8 cellular contexts compared by ENCODE assay signal in genomic region chr21:40386301-40386911, GRCh38.
DNase-seq lines count a peak whose midpoint lies in the region; ATAC-seq, FAIRE-seq and TF ChIP-seq lines count a peak whose summit lies in the region.

No MANE protein-coding gene starts in this region.

- peak; percentile 27; the same call in 1 of the 2 replicates for TF ChIP-seq CTCF in GM12875 (IDR thresholded peaks at IDR 0.05; ENCODE audit: borderline replicate concordance, insufficient read depth, low read depth, low read length)
- TF ChIP-seq CTCF in PC-3 (conservative IDR thresholded peaks at IDR 0.05; ENCODE audit: low read depth, low read length), result peak; percentile 89

- H3F3A ChIP-seq in PC-3 (ENCODE audit: low read length, unreplicated experiment), result no peaks in the 10 kb centered on the region

- H2AFZ ChIP-seq in PC-3 (ENCODE audit: low read length), result peak overlapping the region; percentile 60

- H3K9me3 Mint-ChIP-seq in activated T-helper 1 cell treated with anti-CD3 and anti-CD28 coated beads, Interleukin-12 subunit alpha, Interleukin-12 subunit beta, Interleukin-2, Interleukin-4 antibody, amounts not matched to agents 30 ng/mL and 10 ng/mL and 1 ng/mL, durations not matched to agents 14 hours and 24 hours and 36 hours, result no peaks in the 10 kb centered on the region

- H3K27ac ChIP-seq in PC-3 (ENCODE audit: low read length), result no peak overlapping the region

- H3K79me2 ChIP-seq in PC-3 (ENCODE audit: low read length), result peaks cover 7% of the 10 kb centered on the region; the same call in 1 of the 2 replicates

- H3K4me3 ChIP-seq in GM12875 (ENCODE audit: low read depth, low read length), result no peak overlapping the region
- no peak overlapping the region for H3K4me3 ChIP-seq in PC-3 (ENCODE audit: low read length)

- H3K27ac Mint-ChIP-seq in activated T-helper 1 cell treated with anti-CD3 and anti-CD28 coated beads, Interleukin-12 subunit alpha, Interleukin-12 subunit beta, Interleukin-2, Interleukin-4 antibody, amounts not matched to agents 30 ng/mL and 10 ng/mL and 1 ng/mL, durations not matched to agents 14 hours and 24 hours and 36 hours, result no peak overlapping the region

- H4K20me1 ChIP-seq in PC-3 (ENCODE audit: low read length), result no peaks in the 10 kb centered on the region

- intact Hi-C loops in PC-3 (cut with micrococcal nuclease), result no loop called here
- intact Hi-C loops in activated T-helper 1 cell treated with anti-CD3 and anti-CD28 coated beads, Interleukin-12 subunit alpha, Interleukin-12 subunit beta, Interleukin-2, Interleukin-4 antibody, amounts not matched to agents 30 ng/mL and 10 ng/mL and 1 ng/mL, durations not matched to agents 14 hours and 24 hours and 36 hours (cut with micrococcal nuclease), result loop anchor here (2.0 to 5.0 kb wide), 2 partner anchors 244 to 519 kb away; partner anchors contain the start of gene PCP4

- POLR2A ChIA-PET in PC-3 (lab: Charles Lee; ENCODE audit: unreplicated experiment), result no interaction called here

- H3K36me3 ChIP-seq in PC-3 (ENCODE audit: low read depth, low read length), result no peaks in the 10 kb centered on the region

- BruUV-seq in PC-3 (replicated peaks; lab: Mats Ljungman, UMichigan), result no TSS peak

- H3K9me3 ChIP-seq in PC-3 (ENCODE audit: low read length), result peaks cover 11% of the 10 kb centered on the region; the same call in 1 of the 2 replicates

- no peaks in the 10 kb centered on the region for H3K36me3 Mint-ChIP-seq in activated T-helper 1 cell treated with anti-CD3 and anti-CD28 coated beads, Interleukin-12 subunit alpha, Interleukin-12 subunit beta, Interleukin-2, Interleukin-4 antibody, amounts not matched to agents 30 ng/mL and 10 ng/mL and 1 ng/mL, durations not matched to agents 14 hours and 24 hours and 36 hours (ENCODE audit: low read depth)

- no peak overlapping the region for H3K4me3 Mint-ChIP-seq in activated T-helper 1 cell treated with anti-CD3 and anti-CD28 coated beads, Interleukin-12 subunit alpha, Interleukin-12 subunit beta, Interleukin-2, Interleukin-4 antibody, amounts not matched to agents 30 ng/mL and 10 ng/mL and 1 ng/mL, durations not matched to agents 14 hours and 24 hours and 36 hours

- H3K9me2 ChIP-seq in PC-3 (replicated peaks; ENCODE audit: low read length), result no peaks in the 10 kb centered on the region

- no peak for FAIRE-seq in urothelium cell line (lab: Jason Lieb, UNC)

- no peaks in the 10 kb centered on the region for H3K27me3 Mint-ChIP-seq in activated T-helper 1 cell treated with anti-CD3 and anti-CD28 coated beads, Interleukin-12 subunit alpha, Interleukin-12 subunit beta, Interleukin-2, Interleukin-4 antibody, amounts not matched to agents 30 ng/mL and 10 ng/mL and 1 ng/mL, durations not matched to agents 14 hours and 24 hours and 36 hours (ENCODE audit: insufficient read depth)

- DNase-seq in AG08395 (ENCODE audit: low spot score) (peak; percentile 6), PC-3 (peak; percentile 49), dedifferentiated amniotic fluid mesenchymal stem cell (ENCODE audit: extremely low spot score) (peak; percentile 32), midbrain (lab: John Stamatoyannopoulos, UW) (peak; percentile 50), urothelium cell line (ENCODE audit: low spot score) (peak; percentile 27)
- no peak for DNase-seq in activated T-helper 1 cell treated with anti-CD3 and anti-CD28 coated beads, Interleukin-12 subunit alpha, Interleukin-12 subunit beta, Interleukin-2, Interleukin-4 antibody, amounts not matched to agents 30 ng/mL and 10 ng/mL and 1 ng/mL, durations not matched to agents 14 hours and 24 hours and 36 hours (ENCODE audit: low spot score)

- peak overlapping the region; percentile 24; the same call in 1 of the 2 replicates for H3K4me2 ChIP-seq in PC-3 (ENCODE audit: low read length)

- H3K4me1 ChIP-seq in PC-3 (ENCODE audit: insufficient read depth, low read length), result no peaks in the 10 kb centered on the region

- no peaks in the 10 kb centered on the region for H3K27me3 ChIP-seq in PC-3 (ENCODE audit: low read length)

- H3K4me1 Mint-ChIP-seq in activated T-helper 1 cell treated with anti-CD3 and anti-CD28 coated beads, Interleukin-12 subunit alpha, Interleukin-12 subunit beta, Interleukin-2, Interleukin-4 antibody, amounts not matched to agents 30 ng/mL and 10 ng/mL and 1 ng/mL, durations not matched to agents 14 hours and 24 hours and 36 hours (ENCODE audit: low read depth), result no peaks in the 10 kb centered on the region

- no peak overlapping the region for H3K9ac ChIP-seq in PC-3 (ENCODE audit: low read length)

- CTCF ChIA-PET in PC-3 (lab: Charles Lee), result no interaction called here

- ATAC-seq in PC-3 (peak; percentile 73), HG03280 (IDR thresholded peaks at IDR 0.05; ENCODE audit: unreplicated experiment) (no peak)
